8 cellular contexts compared by ENCODE assay signal in genomic region chr2:204325468-204325867, GRCh38.
DNase-seq lines count a peak whose midpoint lies in the region; TF ChIP-seq lines count a peak whose summit lies in the region.

No MANE protein-coding gene starts in this region.

- TF ChIP-seq CTCF in parathyroid adenoma (IDR thresholded peaks at IDR 0.05), result peak; percentile 90

- H3K4me1 ChIP-seq in parathyroid adenoma, result peaks cover 23% of the 10 kb centered on the region

- no peak overlapping the region for H3K4me2 ChIP-seq in parathyroid adenoma (ENCODE audit: low read length)

- no peak overlapping the region for H3K27ac ChIP-seq in parathyroid adenoma

- DNase-seq in GM04503 (ENCODE audit: low read depth), result peak; percentile 39
- DNase-seq in H7, result peak; percentile 64
- peak; percentile 58 for DNase-seq in MG63
- DNase-seq in RPMI7951 (ENCODE audit: low read depth), result peak; percentile 72
- DNase-seq in activated effector memory CD4-positive, alpha-beta T cell treated with anti-CD3 and anti-CD28 coated beads, Interleukin-2, amount 50 U/mL, for 16 hours, result peak; percentile 74
- DNase-seq in germinal center (ENCODE audit: low spot score), result peak; percentile 36
- no peak for DNase-seq in 8988T

- no peaks in the 10 kb centered on the region for H3K27me3 ChIP-seq in H7 (ENCODE audit: control insufficient read depth, insufficient read depth, low read length)
- no peaks in the 10 kb centered on the region for H3K27me3 ChIP-seq in MG63
- no peaks in the 10 kb centered on the region for H3K27me3 ChIP-seq in parathyroid adenoma (ENCODE audit: control insufficient read depth, insufficient read depth, low read length)

- no peak overlapping the region for H3K4me3 ChIP-seq in H7 (ENCODE audit: insufficient read depth, low read depth, low read length)
- no peak overlapping the region for H3K4me3 ChIP-seq in MG63
- no peak overlapping the region for H3K4me3 ChIP-seq in parathyroid adenoma (ENCODE audit: low read depth, low read length)

- H3K36me3 ChIP-seq in H7 (replicated peaks; ENCODE audit: control insufficient read depth, insufficient read depth, low read length), result no peaks in the 10 kb centered on the region
- H3K36me3 ChIP-seq in MG63, result no peaks in the 10 kb centered on the region; the same call in 1 of the 2 replicates
- H3K36me3 ChIP-seq in parathyroid adenoma (ENCODE audit: control insufficient read depth, insufficient read depth, low read length), result no peaks in the 10 kb centered on the region

- H3K9me3 ChIP-seq in MG63 (no peaks in the 10 kb centered on the region), parathyroid adenoma (ENCODE audit: control insufficient read depth, low read length) (no peaks in the 10 kb centered on the region)

- H3K9ac ChIP-seq in parathyroid adenoma, result no peak overlapping the region

- no peaks in the 10 kb centered on the region for H3K79me2 ChIP-seq in parathyroid adenoma

- peak overlapping the region; percentile 21 for H2AFZ ChIP-seq in parathyroid adenoma
